In the genomic region with DNA sequence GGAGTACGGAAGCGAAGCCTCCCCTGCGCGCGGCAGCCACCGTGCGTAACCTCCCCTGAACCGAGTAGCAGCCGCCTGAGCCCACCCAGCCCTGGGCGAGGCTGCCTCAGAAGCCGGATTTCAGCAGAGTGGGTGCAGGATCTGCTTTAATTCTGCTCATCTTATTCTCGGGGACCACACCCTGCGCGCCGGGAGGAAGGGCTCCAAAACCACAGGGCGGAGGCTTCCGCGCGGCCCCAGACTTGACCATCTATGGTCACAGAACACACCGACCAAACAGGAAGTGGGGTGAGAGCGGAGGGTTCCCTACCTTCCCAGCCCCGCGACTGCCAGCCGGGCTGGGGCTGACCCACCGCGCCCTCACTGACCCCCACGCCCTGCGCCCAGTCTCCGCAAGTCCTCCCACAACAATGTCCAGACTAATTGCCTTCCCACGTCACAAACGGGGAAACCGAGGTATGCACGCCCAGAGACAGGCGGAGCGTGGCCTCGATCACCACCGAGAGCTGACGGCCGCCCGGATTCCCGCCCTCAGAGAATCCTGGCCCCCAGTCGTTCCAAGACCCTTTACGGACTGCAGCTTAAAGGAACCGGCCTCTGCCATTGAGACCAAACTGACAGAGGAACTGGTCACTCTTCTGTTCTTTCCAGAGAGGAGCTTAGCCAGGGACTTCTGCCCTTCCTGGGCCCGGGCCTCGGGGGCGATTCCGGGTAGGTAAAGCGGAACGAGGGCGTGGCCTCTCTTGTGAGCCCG, we compare ENCODE assay signal across 1 cellular context.
TF ChIP-seq lines count a peak whose summit lies in the region.

No MANE protein-coding gene starts in this region.

TF ChIP-seq in HepG2, 621 proteins besides CTCF, POLR2A, EP300 and RAD21 (continued from another document and continues in another):
- TF ChIP-seq, protein P1, sequence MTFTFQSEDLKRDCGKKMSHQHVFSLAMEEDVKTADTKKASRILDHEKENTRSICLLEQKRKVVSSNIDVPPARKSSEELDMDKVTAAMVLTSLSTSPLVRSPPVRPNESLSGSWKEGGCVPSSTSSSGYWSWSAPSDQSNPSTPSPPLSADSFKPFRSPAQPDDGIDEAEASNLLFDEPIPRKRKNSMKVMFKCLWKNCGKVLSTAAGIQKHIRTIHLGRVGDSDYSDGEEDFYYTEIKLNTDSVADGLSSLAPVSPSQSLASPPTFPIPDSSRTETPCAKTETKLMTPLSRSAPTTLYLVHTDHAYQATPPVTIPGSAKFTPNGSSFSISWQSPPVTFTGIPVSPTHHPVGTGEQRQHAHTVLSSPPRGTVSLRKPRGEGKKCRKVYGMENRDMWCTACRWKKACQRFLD (CRISPR knock-in tag; IDR thresholded peaks at IDR 0.05; ENCODE audit: borderline replicate concordance), result peak; percentile 65
- TF ChIP-seq ZNF264 (CRISPR knock-in tag; IDR thresholded peaks at IDR 0.05) (no peak; the same call in 1 of the 2 replicates), ZNF703 (CRISPR knock-in tag; IDR thresholded peaks at IDR 0.05; ENCODE audit: borderline replicate concordance) (peak; percentile 89; the same call in 1 of the 2 replicates), CEBPB (IDR thresholded peaks at IDR 0.05; ENCODE audit: borderline replicate concordance, low read depth, low read length) (no peak), ZNF350 (CRISPR knock-in tag; IDR thresholded peaks at IDR 0.05; ENCODE audit: borderline replicate concordance, low read depth) (peak; percentile 56; the same call in 1 of the 2 replicates), ELF3 (CRISPR knock-in tag; IDR thresholded peaks at IDR 0.05) (peak; percentile 44; the same call in 1 of the 2 replicates), PHF21A (CRISPR knock-in tag; IDR thresholded peaks at IDR 0.05) (no peak; the same call in none of the 2 replicates), PLRG1 (conservative IDR thresholded peaks at IDR 0.05) (no peak), CHD2 (IDR thresholded peaks at IDR 0.05; ENCODE audit: low read depth, low read length) (no peak), ONECUT2 (CRISPR knock-in tag; IDR thresholded peaks at IDR 0.05) (0 out of 2 replicates have a peak, but pooled peaks have one; percentile 9), MTF1 (CRISPR knock-in tag; IDR thresholded peaks at IDR 0.05) (no peak), ZNF180 (CRISPR knock-in tag; IDR thresholded peaks at IDR 0.05; ENCODE audit: borderline replicate concordance, low read depth) (no peak), STAG1 (CRISPR knock-in tag; IDR thresholded peaks at IDR 0.05) (no peak), JUNB (CRISPR knock-in tag; IDR thresholded peaks at IDR 0.05; ENCODE audit: borderline replicate concordance) (no peak), TOE1 (CRISPR knock-in tag; IDR thresholded peaks at IDR 0.05) (no peak), ZNF20 (CRISPR knock-in tag; IDR thresholded peaks at IDR 0.05) (no peak), KMT2B (CRISPR knock-in tag; IDR thresholded peaks at IDR 0.05) (peak; percentile 16; the same call in 1 of the 2 replicates), PTBP1 (IDR thresholded peaks at IDR 0.05; ENCODE audit: low read depth, low read length, poor library complexity, severe bottlenecking) (no peak), ZNF776 (CRISPR knock-in tag; IDR thresholded peaks at IDR 0.05) (no peak), NFKB2 (CRISPR knock-in tag; IDR thresholded peaks at IDR 0.05; ENCODE audit: borderline replicate concordance) (peak; percentile 29; the same call in 1 of the 2 replicates), HDAC1 (CRISPR knock-in tag; IDR thresholded peaks at IDR 0.05) (peak; percentile 45), NRL (CRISPR knock-in tag; IDR thresholded peaks at IDR 0.05; ENCODE audit: borderline replicate concordance) (peak; percentile 81), ZNF841 (CRISPR knock-in tag; IDR thresholded peaks at IDR 0.05; ENCODE audit: borderline replicate concordance) (no peak), ARID2 (CRISPR knock-in tag; IDR thresholded peaks at IDR 0.05; ENCODE audit: borderline replicate concordance) (peak; percentile 64; the same call in 1 of the 2 replicates), IRF2 (CRISPR knock-in tag; IDR thresholded peaks at IDR 0.05) (no peak), NFE2L1 (CRISPR knock-in tag; IDR thresholded peaks at IDR 0.05; ENCODE audit: borderline replicate concordance) (no peak)
- TF ChIP-seq, protein P2, sequence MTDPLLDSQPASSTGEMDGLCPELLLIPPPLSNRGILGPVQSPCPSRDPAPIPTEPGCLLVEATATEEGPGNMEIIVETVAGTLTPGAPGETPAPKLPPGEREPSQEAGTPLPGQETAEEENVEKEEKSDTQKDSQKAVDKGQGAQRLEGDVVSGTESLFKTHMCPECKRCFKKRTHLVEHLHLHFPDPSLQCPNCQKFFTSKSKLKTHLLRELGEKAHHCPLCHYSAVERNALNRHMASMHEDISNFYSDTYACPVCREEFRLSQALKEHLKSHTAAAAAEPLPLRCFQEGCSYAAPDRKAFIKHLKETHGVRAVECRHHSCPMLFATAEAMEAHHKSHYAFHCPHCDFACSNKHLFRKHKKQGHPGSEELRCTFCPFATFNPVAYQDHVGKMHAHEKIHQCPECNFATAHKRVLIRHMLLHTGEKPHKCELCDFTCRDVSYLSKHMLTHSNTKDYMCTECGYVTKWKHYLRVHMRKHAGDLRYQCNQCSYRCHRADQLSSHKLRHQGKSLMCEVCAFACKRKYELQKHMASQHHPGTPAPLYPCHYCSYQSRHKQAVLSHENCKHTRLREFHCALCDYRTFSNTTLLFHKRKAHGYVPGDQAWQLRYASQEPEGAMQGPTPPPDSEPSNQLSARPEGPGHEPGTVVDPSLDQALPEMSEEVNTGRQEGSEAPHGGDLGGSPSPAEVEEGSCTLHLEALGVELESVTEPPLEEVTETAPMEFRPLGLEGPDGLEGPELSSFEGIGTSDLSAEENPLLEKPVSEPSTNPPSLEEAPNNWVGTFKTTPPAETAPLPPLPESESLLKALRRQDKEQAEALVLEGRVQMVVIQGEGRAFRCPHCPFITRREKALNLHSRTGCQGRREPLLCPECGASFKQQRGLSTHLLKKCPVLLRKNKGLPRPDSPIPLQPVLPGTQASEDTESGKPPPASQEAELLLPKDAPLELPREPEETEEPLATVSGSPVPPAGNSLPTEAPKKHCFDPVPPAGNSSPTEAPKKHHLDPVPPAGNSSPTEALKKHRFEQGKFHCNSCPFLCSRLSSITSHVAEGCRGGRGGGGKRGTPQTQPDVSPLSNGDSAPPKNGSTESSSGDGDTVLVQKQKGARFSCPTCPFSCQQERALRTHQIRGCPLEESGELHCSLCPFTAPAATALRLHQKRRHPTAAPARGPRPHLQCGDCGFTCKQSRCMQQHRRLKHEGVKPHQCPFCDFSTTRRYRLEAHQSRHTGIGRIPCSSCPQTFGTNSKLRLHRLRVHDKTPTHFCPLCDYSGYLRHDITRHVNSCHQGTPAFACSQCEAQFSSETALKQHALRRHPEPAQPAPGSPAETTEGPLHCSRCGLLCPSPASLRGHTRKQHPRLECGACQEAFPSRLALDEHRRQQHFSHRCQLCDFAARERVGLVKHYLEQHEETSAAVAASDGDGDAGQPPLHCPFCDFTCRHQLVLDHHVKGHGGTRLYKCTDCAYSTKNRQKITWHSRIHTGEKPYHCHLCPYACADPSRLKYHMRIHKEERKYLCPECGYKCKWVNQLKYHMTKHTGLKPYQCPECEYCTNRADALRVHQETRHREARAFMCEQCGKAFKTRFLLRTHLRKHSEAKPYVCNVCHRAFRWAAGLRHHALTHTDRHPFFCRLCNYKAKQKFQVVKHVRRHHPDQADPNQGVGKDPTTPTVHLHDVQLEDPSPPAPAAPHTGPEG (CRISPR knock-in tag; IDR thresholded peaks at IDR 0.05), result no peak; the same call in 1 of the 2 replicates
- TF ChIP-seq, protein P3, sequence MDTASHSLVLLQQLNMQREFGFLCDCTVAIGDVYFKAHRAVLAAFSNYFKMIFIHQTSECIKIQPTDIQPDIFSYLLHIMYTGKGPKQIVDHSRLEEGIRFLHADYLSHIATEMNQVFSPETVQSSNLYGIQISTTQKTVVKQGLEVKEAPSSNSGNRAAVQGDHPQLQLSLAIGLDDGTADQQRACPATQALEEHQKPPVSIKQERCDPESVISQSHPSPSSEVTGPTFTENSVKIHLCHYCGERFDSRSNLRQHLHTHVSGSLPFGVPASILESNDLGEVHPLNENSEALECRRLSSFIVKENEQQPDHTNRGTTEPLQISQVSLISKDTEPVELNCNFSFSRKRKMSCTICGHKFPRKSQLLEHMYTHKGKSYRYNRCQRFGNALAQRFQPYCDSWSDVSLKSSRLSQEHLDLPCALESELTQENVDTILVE (CRISPR knock-in tag; IDR thresholded peaks at IDR 0.05), result no peak; the same call in none of the 2 replicates
- TF ChIP-seq, protein P4, sequence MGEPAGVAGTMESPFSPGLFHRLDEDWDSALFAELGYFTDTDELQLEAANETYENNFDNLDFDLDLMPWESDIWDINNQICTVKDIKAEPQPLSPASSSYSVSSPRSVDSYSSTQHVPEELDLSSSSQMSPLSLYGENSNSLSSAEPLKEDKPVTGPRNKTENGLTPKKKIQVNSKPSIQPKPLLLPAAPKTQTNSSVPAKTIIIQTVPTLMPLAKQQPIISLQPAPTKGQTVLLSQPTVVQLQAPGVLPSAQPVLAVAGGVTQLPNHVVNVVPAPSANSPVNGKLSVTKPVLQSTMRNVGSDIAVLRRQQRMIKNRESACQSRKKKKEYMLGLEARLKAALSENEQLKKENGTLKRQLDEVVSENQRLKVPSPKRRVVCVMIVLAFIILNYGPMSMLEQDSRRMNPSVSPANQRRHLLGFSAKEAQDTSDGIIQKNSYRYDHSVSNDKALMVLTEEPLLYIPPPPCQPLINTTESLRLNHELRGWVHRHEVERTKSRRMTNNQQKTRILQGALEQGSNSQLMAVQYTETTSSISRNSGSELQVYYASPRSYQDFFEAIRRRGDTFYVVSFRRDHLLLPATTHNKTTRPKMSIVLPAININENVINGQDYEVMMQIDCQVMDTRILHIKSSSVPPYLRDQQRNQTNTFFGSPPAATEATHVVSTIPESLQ (CRISPR knock-in tag; conservative IDR thresholded peaks at IDR 0.05), result no peak
- TF ChIP-seq, protein P5, sequence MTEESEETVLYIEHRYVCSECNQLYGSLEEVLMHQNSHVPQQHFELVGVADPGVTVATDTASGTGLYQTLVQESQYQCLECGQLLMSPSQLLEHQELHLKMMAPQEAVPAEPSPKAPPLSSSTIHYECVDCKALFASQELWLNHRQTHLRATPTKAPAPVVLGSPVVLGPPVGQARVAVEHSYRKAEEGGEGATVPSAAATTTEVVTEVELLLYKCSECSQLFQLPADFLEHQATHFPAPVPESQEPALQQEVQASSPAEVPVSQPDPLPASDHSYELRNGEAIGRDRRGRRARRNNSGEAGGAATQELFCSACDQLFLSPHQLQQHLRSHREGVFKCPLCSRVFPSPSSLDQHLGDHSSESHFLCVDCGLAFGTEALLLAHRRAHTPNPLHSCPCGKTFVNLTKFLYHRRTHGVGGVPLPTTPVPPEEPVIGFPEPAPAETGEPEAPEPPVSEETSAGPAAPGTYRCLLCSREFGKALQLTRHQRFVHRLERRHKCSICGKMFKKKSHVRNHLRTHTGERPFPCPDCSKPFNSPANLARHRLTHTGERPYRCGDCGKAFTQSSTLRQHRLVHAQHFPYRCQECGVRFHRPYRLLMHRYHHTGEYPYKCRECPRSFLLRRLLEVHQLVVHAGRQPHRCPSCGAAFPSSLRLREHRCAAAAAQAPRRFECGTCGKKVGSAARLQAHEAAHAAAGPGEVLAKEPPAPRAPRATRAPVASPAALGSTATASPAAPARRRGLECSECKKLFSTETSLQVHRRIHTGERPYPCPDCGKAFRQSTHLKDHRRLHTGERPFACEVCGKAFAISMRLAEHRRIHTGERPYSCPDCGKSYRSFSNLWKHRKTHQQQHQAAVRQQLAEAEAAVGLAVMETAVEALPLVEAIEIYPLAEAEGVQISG (CRISPR knock-in tag; IDR thresholded peaks at IDR 0.05), result no peak; the same call in none of the 2 replicates
- TF ChIP-seq, protein P6, sequence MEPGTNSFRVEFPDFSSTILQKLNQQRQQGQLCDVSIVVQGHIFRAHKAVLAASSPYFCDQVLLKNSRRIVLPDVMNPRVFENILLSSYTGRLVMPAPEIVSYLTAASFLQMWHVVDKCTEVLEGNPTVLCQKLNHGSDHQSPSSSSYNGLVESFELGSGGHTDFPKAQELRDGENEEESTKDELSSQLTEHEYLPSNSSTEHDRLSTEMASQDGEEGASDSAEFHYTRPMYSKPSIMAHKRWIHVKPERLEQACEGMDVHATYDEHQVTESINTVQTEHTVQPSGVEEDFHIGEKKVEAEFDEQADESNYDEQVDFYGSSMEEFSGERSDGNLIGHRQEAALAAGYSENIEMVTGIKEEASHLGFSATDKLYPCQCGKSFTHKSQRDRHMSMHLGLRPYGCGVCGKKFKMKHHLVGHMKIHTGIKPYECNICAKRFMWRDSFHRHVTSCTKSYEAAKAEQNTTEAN (CRISPR knock-in tag; conservative IDR thresholded peaks at IDR 0.05), result no peak
- TF ChIP-seq, protein P7, sequence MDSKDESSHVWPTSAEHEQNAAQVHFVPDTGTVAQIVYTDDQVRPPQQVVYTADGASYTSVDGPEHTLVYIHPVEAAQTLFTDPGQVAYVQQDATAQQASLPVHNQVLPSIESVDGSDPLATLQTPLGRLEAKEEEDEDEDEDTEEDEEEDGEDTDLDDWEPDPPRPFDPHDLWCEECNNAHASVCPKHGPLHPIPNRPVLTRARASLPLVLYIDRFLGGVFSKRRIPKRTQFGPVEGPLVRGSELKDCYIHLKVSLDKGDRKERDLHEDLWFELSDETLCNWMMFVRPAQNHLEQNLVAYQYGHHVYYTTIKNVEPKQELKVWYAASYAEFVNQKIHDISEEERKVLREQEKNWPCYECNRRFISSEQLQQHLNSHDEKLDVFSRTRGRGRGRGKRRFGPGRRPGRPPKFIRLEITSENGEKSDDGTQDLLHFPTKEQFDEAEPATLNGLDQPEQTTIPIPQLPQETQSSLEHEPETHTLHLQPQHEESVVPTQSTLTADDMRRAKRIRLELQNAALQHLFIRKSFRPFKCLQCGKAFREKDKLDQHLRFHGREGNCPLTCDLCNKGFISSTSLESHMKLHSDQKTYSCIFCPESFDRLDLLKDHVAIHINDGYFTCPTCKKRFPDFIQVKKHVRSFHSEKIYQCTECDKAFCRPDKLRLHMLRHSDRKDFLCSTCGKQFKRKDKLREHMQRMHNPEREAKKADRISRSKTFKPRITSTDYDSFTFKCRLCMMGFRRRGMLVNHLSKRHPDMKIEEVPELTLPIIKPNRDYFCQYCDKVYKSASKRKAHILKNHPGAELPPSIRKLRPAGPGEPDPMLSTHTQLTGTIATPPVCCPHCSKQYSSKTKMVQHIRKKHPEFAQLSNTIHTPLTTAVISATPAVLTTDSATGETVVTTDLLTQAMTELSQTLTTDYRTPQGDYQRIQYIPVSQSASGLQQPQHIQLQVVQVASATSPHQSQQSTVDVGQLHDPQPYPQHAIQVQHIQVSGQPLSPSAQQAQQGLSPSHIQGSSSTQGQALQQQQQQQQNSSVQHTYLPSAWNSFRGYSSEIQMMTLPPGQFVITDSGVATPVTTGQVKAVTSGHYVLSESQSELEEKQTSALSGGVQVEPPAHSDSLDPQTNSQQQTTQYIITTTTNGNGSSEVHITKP (CRISPR knock-in tag; IDR thresholded peaks at IDR 0.05; ENCODE audit: low read depth), result 0 out of 2 replicates have a peak, but pooled peaks have one; percentile 50
- TF ChIP-seq, protein P8, sequence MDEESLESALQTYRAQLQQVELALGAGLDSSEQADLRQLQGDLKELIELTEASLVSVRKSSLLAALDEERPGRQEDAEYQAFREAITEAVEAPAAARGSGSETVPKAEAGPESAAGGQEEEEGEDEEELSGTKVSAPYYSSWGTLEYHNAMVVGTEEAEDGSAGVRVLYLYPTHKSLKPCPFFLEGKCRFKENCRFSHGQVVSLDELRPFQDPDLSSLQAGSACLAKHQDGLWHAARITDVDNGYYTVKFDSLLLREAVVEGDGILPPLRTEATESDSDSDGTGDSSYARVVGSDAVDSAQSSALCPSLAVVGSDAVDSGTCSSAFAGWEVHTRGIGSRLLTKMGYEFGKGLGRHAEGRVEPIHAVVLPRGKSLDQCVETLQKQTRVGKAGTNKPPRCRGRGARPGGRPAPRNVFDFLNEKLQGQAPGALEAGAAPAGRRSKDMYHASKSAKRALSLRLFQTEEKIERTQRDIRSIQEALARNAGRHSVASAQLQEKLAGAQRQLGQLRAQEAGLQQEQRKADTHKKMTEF (CRISPR knock-in tag; IDR thresholded peaks at IDR 0.05), result peak; percentile 41; the same call in 1 of the 2 replicates
